8 cellular contexts compared by ENCODE assay signal in genomic region chr1:193060938-193061337, GRCh38. TPM values are rescaled to one million over a fixed set of nuclear protein-coding genes. Genes with fewer than 3 reads are reported as not detected.
A peak's percentile ranks its signal among the peaks of the same experiment; 100 is the strongest.
DNase-seq lines count a peak whose midpoint lies in the region; ATAC-seq, FAIRE-seq and TF ChIP-seq lines count a peak whose summit lies in the region.

No MANE protein-coding gene starts in this region.

- TF ChIP-seq EP300 in K562 (IDR thresholded peaks at IDR 0.05; ENCODE audit: low read length), result no peak

- H4K20me1 ChIP-seq in K562 (replicated peaks; ENCODE audit: control insufficient read depth, insufficient read depth, low read length), result peaks cover 4% of the 10 kb centered on the region

- no peak for TF ChIP-seq CTCF in K562 (IDR thresholded peaks at IDR 0.05 in 2 of 3, conservative IDR thresholded peaks at IDR 0.05 in 1 of 3; ENCODE audit: insufficient read depth in 2 of 3, low read depth in 1 of 3, low read length in 3 of 3)
- no peak for TF ChIP-seq CTCF in prostate gland (IDR thresholded peaks at IDR 0.05)

- H3K4me3 ChIP-seq in K562, result peak overlapping the region; percentile 81
- H3K4me3 ChIP-seq in mucosa of stomach (ENCODE audit: low read length), result no peak overlapping the region
- H3K4me3 ChIP-seq in prostate gland, result no peak overlapping the region

- no peaks in the 10 kb centered on the region for H3K9me1 ChIP-seq in K562 (ENCODE audit: control insufficient read depth, insufficient read depth, low read length)

- TF ChIP-seq RAD21 in K562 (CRISPR knock-in tag; conservative IDR thresholded peaks at IDR 0.05 in 1 of 2, IDR thresholded peaks at IDR 0.05 in 1 of 2), result no peak

- peak overlapping the region; percentile 13; the same call in 1 of the 2 replicates for H2AFZ ChIP-seq in K562 (ENCODE audit: low read depth, low read length)

- no peak for FAIRE-seq in K562 (lab: Jason Lieb, UNC)

- H3K36me3 ChIP-seq in ES-I3 (ENCODE audit: insufficient read depth, low read length) (no peaks in the 10 kb centered on the region), K562 (ENCODE audit: control insufficient read depth, insufficient read depth, low read length) (peaks cover 31% of the 10 kb centered on the region), mucosa of stomach (ENCODE audit: control insufficient read depth, insufficient read depth, low read length) (no peaks in the 10 kb centered on the region), prostate gland (no peaks in the 10 kb centered on the region)

- in situ Hi-C loops in K562 (cut with MboI), result no loop called here

- intact Hi-C loops in K562 (cut with micrococcal nuclease) (no loop called here), prostate gland (cut with DNase I) (loop anchor here (5.0 kb wide), 2 partner anchors 41 to 61 kb away; partner anchors contain the start of gene CDC73)

- CTCF ChIA-PET in K562 (lab: Yijun Ruan, JAX; ENCODE audit: low intra/inter-chr PET ratio), result no interaction called here

- H3K9me3 ChIP-seq in ES-I3 (ENCODE audit: control insufficient read depth, insufficient read depth, low read length) (no peaks in the 10 kb centered on the region), K562 (replicated peaks; ENCODE audit: control insufficient read depth, insufficient read depth, low read depth, low read length) (no peaks in the 10 kb centered on the region), mucosa of stomach (ENCODE audit: control insufficient read depth, low read length) (no peaks in the 10 kb centered on the region), prostate gland (no peaks in the 10 kb centered on the region)

- TF ChIP-seq POLR2A in K562 (conservative IDR thresholded peaks at IDR 0.05) (no peak), prostate gland (IDR thresholded peaks at IDR 0.05) (no peak)

- DNase-seq in M059J (ENCODE audit: low read depth) (peak; percentile 15), K562 (ENCODE audit: extremely low read depth in 1 of 4, low spot score in 3 of 4) (peak in 2 of 4 experiments; percentile 36 to 59), prostate gland (ENCODE audit: low spot score) (no peak), NCI-H345 treated with DMSO at 0.1 percent for 48 hours (lab: John Stamatoyannopoulos, UW; ENCODE audit: unreplicated experiment) (no peak), HuH-7 (ENCODE audit: low spot score) (no peak)

- no peaks in the 10 kb centered on the region for H3K27me3 ChIP-seq in K562 (ENCODE audit: control insufficient read depth in 2 of 2, insufficient read depth in 2 of 2, low read length in 2 of 2)
- no peaks in the 10 kb centered on the region for H3K27me3 ChIP-seq in mucosa of stomach (ENCODE audit: control insufficient read depth, insufficient read depth, low read length)
- no peaks in the 10 kb centered on the region for H3K27me3 ChIP-seq in prostate gland (replicated peaks; ENCODE audit: insufficient read depth)

- H3K4me2 ChIP-seq in K562 (ENCODE audit: insufficient read depth, low read length), result peak overlapping the region; percentile 100

- ATAC-seq in K562, result peak; percentile 2; the same call in 1 of the 3 replicates
- ATAC-seq in HG02852 (IDR thresholded peaks at IDR 0.05; ENCODE audit: unreplicated experiment), result no peak

- BruUV-seq in K562 (replicated peaks; lab: Mats Ljungman, UMichigan), result no TSS peak

- H3K27ac ChIP-seq in K562 (ENCODE audit: extremely low read depth, low read depth, low read length) (peak overlapping the region; percentile 94), prostate gland (peak overlapping the region in 1 of 2 donors; percentile 95)

- 0% methylated on average over 2 of the region's 2 CpGs for WGBS in K562 (ENCODE audit: insufficient coverage, low coverage, missing lambda C conversion rate)
- WGBS in prostate gland, result 15% methylated on average over 2 of the region's 2 CpGs

- POLR2A ChIA-PET in K562 (lab: Yijun Ruan, JAX), result interaction anchor here (0.6 to 1.5 kb wide), 6 partner anchors 9 to 1682 kb away, joined by 3 to 5 read pairs (median 4); no protein-coding TSS in a partner anchor

- H3K79me2 ChIP-seq in K562 (ENCODE audit: control insufficient read depth, insufficient read depth, low read length), result peaks cover 98% of the 10 kb centered on the region

- peaks cover 7% of the 10 kb centered on the region for H3K4me1 ChIP-seq in ES-I3 (ENCODE audit: insufficient read depth, low read length)
- H3K4me1 ChIP-seq in K562 (replicated peaks in 1 of 2; ENCODE audit: control insufficient read depth in 2 of 2, insufficient read depth in 2 of 2, low read length in 2 of 2), result peaks cover 5 to 19% of the 10 kb centered on the region in 2 experiments; a peak in 3 of 5 replicates
- peaks cover 5% of the 10 kb centered on the region for H3K4me1 ChIP-seq in mucosa of stomach (ENCODE audit: control insufficient read depth, insufficient read depth, low read length)
- no peaks in the 10 kb centered on the region for H3K4me1 ChIP-seq in prostate gland (replicated peaks)

- peak overlapping the region; percentile 99; the same call in 1 of the 2 replicates for H3K9ac ChIP-seq in ES-I3 (ENCODE audit: low read depth, low read length)
- peak overlapping the region; percentile 80 to 96 for H3K9ac ChIP-seq in K562 (ENCODE audit: insufficient read depth in 1 of 2, low read depth in 2 of 2, low read length in 2 of 2)
- peak overlapping the region; percentile 91 for H3K9ac ChIP-seq in mucosa of stomach (ENCODE audit: low read length)

TF ChIP-seq in K562, 482 proteins besides CTCF, POLR2A, EP300 and RAD21 (continues in another document):
- TF ChIP-seq MXI1 (IDR thresholded peaks at IDR 0.05; ENCODE audit: low read depth, low read length), result peak; percentile 93

RNA-seq across cellular contexts. Expression of gene RO60, which starts 1.5 kb away (rescaled TPM):
- total RNA-seq in M059J (2014; rRNA removed; shearing (Covaris generic)), result 57.3 and 88.1 TPM in 2 replicates
- 38.1 and 70.7 TPM in 2 replicates for total RNA-seq in K562 (2011; cell fraction: chromatin; rRNA removed; ENCODE audit: low replicate concordance)
- 42.0 and 43.2 TPM in 2 replicates for total RNA-seq in K562 (2011; cell fraction: nucleolus; rRNA removed)
- 50.5 and 80.9 TPM in 2 replicates for total RNA-seq in K562 (2011; cell fraction: nucleoplasm; rRNA removed)
- 118 and 156 TPM in 2 replicates for total RNA-seq in K562 (2014; rRNA removed)
- 128 and 147 TPM in 2 replicates for total RNA-seq in K562 (2014; rRNA removed; fragmentation: Illumina TruSeq; extraction: Trizol)
- total RNA-seq in K562 (2015; rRNA removed; fragmentation: Illumina TruSeq; extraction: Trizol), result 128 TPM in 2 replicates
- total RNA-seq in K562 (2021), result 101 and 110 TPM in 2 replicates
- 46.1 and 56.4 TPM in 2 replicates for polyA plus RNA-seq in K562 (2011; rRNA removed)
- 24.7 and 26.1 TPM in 2 replicates for polyA plus RNA-seq in K562 (2011; cell fraction: cytosol; rRNA removed)
- 19.7 and 22.2 TPM in 2 replicates for polyA plus RNA-seq in K562 (2011; cell fraction: nucleus; rRNA removed)
- polyA plus RNA-seq in K562 (2012), result 22.6 and 31.7 TPM in 2 replicates
- polyA plus RNA-seq in K562 (2014; fragmentation: Illumina TruSeq; extraction: Trizol), result 24.9 and 28.5 TPM in 2 replicates
- polyA plus RNA-seq in K562 (2014; fragmentation: Nextera tagmentation; extraction: Ambion mirVana), result 100 to 1,000 TPM in 1 of 2 experiments, 10 to 100 TPM in 1; 49.2 to 187 TPM
- polyA plus RNA-seq in K562 (2014; rRNA removed), result 27.7 and 32.0 TPM in 2 replicates
- polyA minus RNA-seq in K562 (2011; rRNA and poly(A)+ RNA removed), result 285 and 314 TPM in 2 replicates
- polyA minus RNA-seq in K562 (2011; cell fraction: cytosol; rRNA and poly(A)+ RNA removed), result 101 and 165 TPM in 2 replicates
- polyA minus RNA-seq in K562 (2011; cell fraction: nucleus; rRNA and poly(A)+ RNA removed), result 65.4 and 95.5 TPM in 2 replicates
- total RNA-seq in prostate gland, result 10 to 100 TPM; 92.8 to 93.8 TPM

RNA-seq across cellular contexts. Expression of gene UCHL5, which starts 1.8 kb away (rescaled TPM):
- 31.8 and 36.8 TPM in 2 replicates for total RNA-seq in M059J (2014; rRNA removed; shearing (Covaris generic))
- total RNA-seq in K562 (2011; cell fraction: chromatin; rRNA removed; ENCODE audit: low replicate concordance), result 52.2 and 140 TPM in 2 replicates
- 19.7 and 27.2 TPM in 2 replicates for total RNA-seq in K562 (2011; cell fraction: nucleolus; rRNA removed)
- total RNA-seq in K562 (2011; cell fraction: nucleoplasm; rRNA removed), result 59.5 and 113 TPM in 2 replicates
- total RNA-seq in K562 (2014; rRNA removed), result 85.4 and 85.6 TPM in 2 replicates
- 114 and 132 TPM in 2 replicates for total RNA-seq in K562 (2014; rRNA removed; fragmentation: Illumina TruSeq; extraction: Trizol)
- total RNA-seq in K562 (2015; rRNA removed; fragmentation: Illumina TruSeq; extraction: Trizol), result 117 and 122 TPM in 2 replicates
- 133 and 138 TPM in 2 replicates for total RNA-seq in K562 (2021)
- 117 and 174 TPM in 2 replicates for polyA plus RNA-seq in K562 (2011; rRNA removed)
- polyA plus RNA-seq in K562 (2011; cell fraction: cytosol; rRNA removed), result 21.6 and 39.4 TPM in 2 replicates
- 38.3 and 58.5 TPM in 2 replicates for polyA plus RNA-seq in K562 (2011; cell fraction: nucleus; rRNA removed)
- polyA plus RNA-seq in K562 (2012), result 89.5 and 112 TPM in 2 replicates
- 188 and 206 TPM in 2 replicates for polyA plus RNA-seq in K562 (2014; fragmentation: Illumina TruSeq; extraction: Trizol)
- 10 to 100 TPM; 61.0 to 68.9 TPM for polyA plus RNA-seq in K562 (2014; fragmentation: Nextera tagmentation; extraction: Ambion mirVana)
- polyA plus RNA-seq in K562 (2014; rRNA removed), result 151 and 180 TPM in 2 replicates
- 168 and 179 TPM in 2 replicates for polyA minus RNA-seq in K562 (2011; rRNA and poly(A)+ RNA removed)
- 44.0 and 70.9 TPM in 2 replicates for polyA minus RNA-seq in K562 (2011; cell fraction: cytosol; rRNA and poly(A)+ RNA removed)
- 62.3 and 92.4 TPM in 2 replicates for polyA minus RNA-seq in K562 (2011; cell fraction: nucleus; rRNA and poly(A)+ RNA removed)
- total RNA-seq in prostate gland, result 10 to 100 TPM; 28.7 to 36.9 TPM

RNA-seq across cellular contexts. Expression of gene GLRX2, which starts 44.3 kb away (rescaled TPM):
- 7.3 and 33.9 TPM in 2 replicates for total RNA-seq in M059J (2014; rRNA removed; shearing (Covaris generic))
- 4.8 and 10.3 TPM in 2 replicates for total RNA-seq in K562 (2011; cell fraction: chromatin; rRNA removed; ENCODE audit: low replicate concordance)
- 2.8 and 4.2 TPM in 2 replicates for total RNA-seq in K562 (2011; cell fraction: nucleolus; rRNA removed)
- 4.3 and 8.2 TPM in 2 replicates for total RNA-seq in K562 (2011; cell fraction: nucleoplasm; rRNA removed)
- total RNA-seq in K562 (2014; rRNA removed) (29.4 and 54.2 TPM in 2 replicates), K562 (2014; rRNA removed; fragmentation: Illumina TruSeq; extraction: Trizol) (82.6 and 99.3 TPM in 2 replicates), K562 (2015; rRNA removed; fragmentation: Illumina TruSeq; extraction: Trizol) (61.4 and 72.1 TPM in 2 replicates), K562 (2021) (64.2 and 69.5 TPM in 2 replicates), prostate gland (10 to 100 TPM in 1 of 2 donors, 1 to 10 TPM in 1; 6.5 to 13.6 TPM)
- polyA plus RNA-seq in K562 (2011; rRNA removed) (21.4 and 47.8 TPM in 2 replicates), K562 (2014; fragmentation: Illumina TruSeq; extraction: Trizol) (47.7 and 55.1 TPM in 2 replicates), K562 (2014; fragmentation: Nextera tagmentation; extraction: Ambion mirVana) (10 to 100 TPM; 13.3 to 16.8 TPM), K562 (2014; rRNA removed) (62.2 and 62.4 TPM in 2 replicates)
- polyA plus RNA-seq in K562 (2011; cell fraction: cytosol; rRNA removed), result 10.6 and 15.4 TPM in 2 replicates
- 7.8 and 8.6 TPM in 2 replicates for polyA plus RNA-seq in K562 (2011; cell fraction: nucleus; rRNA removed)
- polyA plus RNA-seq in K562 (2012), result 56.4 and 76.0 TPM in 2 replicates
- 9.6 and 14.7 TPM in 2 replicates for polyA minus RNA-seq in K562 (2011; rRNA and poly(A)+ RNA removed)
- 5.5 and 6.5 TPM in 2 replicates for polyA minus RNA-seq in K562 (2011; cell fraction: cytosol; rRNA and poly(A)+ RNA removed)
- polyA minus RNA-seq in K562 (2011; cell fraction: nucleus; rRNA and poly(A)+ RNA removed), result 3.6 and 5.6 TPM in 2 replicates
